In the genomic region with DNA sequence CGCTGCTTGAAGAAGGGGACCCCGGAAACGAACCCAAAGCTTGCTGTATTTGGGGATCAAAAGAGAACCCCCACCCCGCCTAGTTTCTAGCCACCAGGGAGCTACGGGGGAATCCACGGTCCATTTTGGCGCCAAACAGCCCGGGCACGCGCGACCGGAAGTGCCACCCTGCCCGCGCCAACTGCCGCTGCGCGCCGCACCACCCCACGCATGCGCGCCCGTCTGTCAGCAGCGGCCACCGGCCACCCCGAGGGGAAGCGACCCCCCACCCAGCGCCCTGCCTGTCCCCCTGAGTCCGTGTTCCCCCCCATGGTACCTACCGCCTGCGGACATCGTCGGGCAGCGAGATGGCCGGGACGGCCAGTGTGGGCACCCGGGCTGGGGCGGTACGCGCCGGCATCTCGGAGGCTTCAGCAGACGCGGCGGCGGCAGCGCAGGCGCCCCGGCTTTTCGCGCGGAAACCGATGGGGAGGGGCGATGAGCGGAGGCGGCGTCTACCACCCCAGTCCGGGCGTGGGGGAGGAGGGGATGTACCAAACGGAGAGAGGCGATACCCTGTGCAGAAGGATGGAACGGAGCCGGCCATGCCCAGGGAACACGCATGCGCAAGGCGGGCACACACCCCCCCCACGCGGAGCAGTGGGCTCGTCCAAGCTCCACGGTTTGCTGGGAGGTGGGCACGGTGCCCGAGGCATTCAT, we compare ENCODE assay signal across 8 cellular contexts. TPM values are rescaled to one million over a fixed set of nuclear protein-coding genes. Genes with fewer than 3 reads are reported as not detected.
DNase-seq lines count a peak whose midpoint lies in the region; ATAC-seq and TF ChIP-seq lines count a peak whose summit lies in the region.

DNMT1 (minus strand) TSS at position 454 of the 699 bp plus-strand sequence; CDS start at position 400, 54 bp downstream.

- intact Hi-C loops in Caco-2 (cut with micrococcal nuclease; ENCODE audit: unreplicated experiment) = loop anchor here (5.0 kb wide), 2 partner anchors 38 to 58 kb away; partner anchors contain the start of genes MRPL4 and S1PR2

- peak; percentile 67 for ATAC-seq in GM21390 (IDR thresholded peaks at IDR 0.05; ENCODE audit: unreplicated experiment)

- CTCF ChIA-PET in Caco-2 (lab: Charles Lee) = interaction anchor here (0.6 to 1.1 kb wide), 3 partner anchors 78 to 349 kb away, joined by 3 to 5 read pairs (median 3); partner anchors contain the start of genes ATG4D and TYK2

- H3K27ac Mint-ChIP-seq in Caco-2 (ENCODE audit: unreplicated experiment) (peak within 1 kb of the TSS; percentile 88), endothelial cell (ENCODE audit: unreplicated experiment) (peak within 1 kb of the TSS; percentile 93), mesothelial cell of epicardium (peak within 1 kb of the TSS; percentile 95)

- H3K9ac ChIP-seq in OCI-LY1 (ENCODE audit: low read length) = peak within 1 kb of the TSS; percentile 95

- no peaks in the 10 kb centered on the region for H3K27me3 ChIP-seq in Caco-2 (replicated peaks; ENCODE audit: control insufficient read depth, insufficient read depth, low read length)
- no peaks in the 10 kb centered on the region for H3K27me3 ChIP-seq in OCI-LY1 (ENCODE audit: insufficient read depth, low read length)

- H3K4me2 ChIP-seq in OCI-LY1 (ENCODE audit: low read length) = peak within 1 kb of the TSS; percentile 85

- POLR2A ChIA-PET in Caco-2 (lab: Charles Lee) = no interaction called here

- H2AFZ ChIP-seq in OCI-LY1 (ENCODE audit: low read length) = no peak within 1 kb of the TSS

- H3K9me3 ChIP-seq in Caco-2 (no peaks in the 10 kb centered on the region), OCI-LY1 (ENCODE audit: low read length) (no peaks in the 10 kb centered on the region)

- H3K27me3 Mint-ChIP-seq in Caco-2 (ENCODE audit: insufficient read depth, unreplicated experiment) (no peaks in the 10 kb centered on the region), endothelial cell (ENCODE audit: unreplicated experiment) (peaks cover 6% of the 10 kb centered on the region), mesothelial cell of epicardium (ENCODE audit: low read depth) (no peaks in the 10 kb centered on the region)

- H3K36me3 Mint-ChIP-seq in Caco-2 (ENCODE audit: insufficient read depth, unreplicated experiment) (peaks cover 45% of the 10 kb centered on the region), endothelial cell (ENCODE audit: low read depth, unreplicated experiment) (peaks cover 5% of the 10 kb centered on the region), mesothelial cell of epicardium (peaks cover 2% of the 10 kb centered on the region)

- peaks cover 7% of the 10 kb centered on the region for H3F3A ChIP-seq in OCI-LY1 (ENCODE audit: insufficient read depth, low read length)

- no peaks in the 10 kb centered on the region for H3K9me2 ChIP-seq in OCI-LY1 (ENCODE audit: low read depth, low read length)

- no peaks in the 10 kb centered on the region for H3K9me3 Mint-ChIP-seq in Caco-2 (ENCODE audit: unreplicated experiment)
- no peaks in the 10 kb centered on the region for H3K9me3 Mint-ChIP-seq in endothelial cell (ENCODE audit: unreplicated experiment)
- H3K9me3 Mint-ChIP-seq in mesothelial cell of epicardium = no peaks in the 10 kb centered on the region

- no peaks in the 10 kb centered on the region for H4K20me1 ChIP-seq in OCI-LY1 (ENCODE audit: insufficient read depth, low read length)

- peak within 1 kb of the TSS; percentile 91 for H3K4me3 ChIP-seq in Caco-2 (ENCODE audit: low read depth, low read length)
- peak within 1 kb of the TSS; percentile 91 for H3K4me3 ChIP-seq in OCI-LY1 (ENCODE audit: low read depth, low read length, poor library complexity, severe bottlenecking)

- no peaks in the 10 kb centered on the region for H3K4me1 ChIP-seq in Caco-2
- peaks cover 59% of the 10 kb centered on the region for H3K4me1 ChIP-seq in OCI-LY1 (ENCODE audit: insufficient read depth, low read length, severe bottlenecking)

- H3K27ac ChIP-seq in OCI-LY1 (ENCODE audit: low read depth, low read length, poor library complexity, severe bottlenecking) = peak within 1 kb of the TSS; percentile 83

- H3K4me1 Mint-ChIP-seq in Caco-2 (ENCODE audit: low read depth, unreplicated experiment) (no peaks in the 10 kb centered on the region), endothelial cell (ENCODE audit: unreplicated experiment) (peaks cover 7% of the 10 kb centered on the region), mesothelial cell of epicardium (peaks cover 8% of the 10 kb centered on the region)

- peaks cover 48% of the 10 kb centered on the region for H3K79me2 ChIP-seq in OCI-LY1 (ENCODE audit: insufficient read depth, low read length)

- peak; percentile 97 to 98 for DNase-seq in Caco-2
- peak; percentile 98 for DNase-seq in HuH-7 (ENCODE audit: low spot score)
- peak; percentile 95 for DNase-seq in activated CD8-positive, alpha-beta memory T cell treated with anti-CD3 and anti-CD28 coated beads, Interleukin-2, amount 50 U/mL, for 4 hours
- DNase-seq in endothelial cell (ENCODE audit: low spot score) = peak; percentile 97
- DNase-seq in mesothelial cell of epicardium (ENCODE audit: low spot score in 2 of 2, unreplicated experiment in 2 of 2) = peak; percentile 96 to 97
- DNase-seq in stimulated activated CD8-positive, alpha-beta memory T cell treated with anti-CD3 and anti-CD28 coated beads, Interleukin-15, amount 100 ng/mL, for 4 hours (ENCODE audit: low read depth in 2 of 2) = peak; percentile 91 to 96

- BruUV-seq in Caco-2 (replicated peaks; lab: Mats Ljungman, UMichigan) = TSS peak; percentile 47

- H3K4me3 Mint-ChIP-seq in Caco-2 (ENCODE audit: unreplicated experiment) (peak within 1 kb of the TSS; percentile 96), endothelial cell (ENCODE audit: unreplicated experiment) (peak within 1 kb of the TSS; percentile 99), mesothelial cell of epicardium (peak within 1 kb of the TSS; percentile 91)

- H3K36me3 ChIP-seq in Caco-2 (ENCODE audit: control insufficient read depth, insufficient read depth, low read length) (no peaks in the 10 kb centered on the region), OCI-LY1 (ENCODE audit: insufficient read depth, low read length) (peaks cover 42% of the 10 kb centered on the region)

- TF ChIP-seq CTCF in Caco-2 (IDR thresholded peaks at IDR 0.05; ENCODE audit: insufficient read depth in 1 of 2, low read depth in 1 of 2, low read length in 1 of 2, severe bottlenecking in 1 of 2, unreplicated experiment in 1 of 2) (no peak), OCI-LY1 (IDR thresholded peaks at IDR 0.05; ENCODE audit: low read length) (no peak), endothelial cell (IDR thresholded peaks at IDR 0.05; ENCODE audit: unreplicated experiment) (no peak), mesothelial cell of epicardium (IDR thresholded peaks at IDR 0.05; ENCODE audit: unreplicated experiment) (no peak)

RNA-seq across cellular contexts. Expression of gene DNMT1, which starts in this region (rescaled TPM):
- total RNA-seq in Caco-2 (2022) (144 and 171 TPM in 2 replicates), endothelial cell (ENCODE audit: unreplicated experiment) (119 TPM), mesothelial cell of epicardium (110 to 115 TPM (median 112 TPM) in 3 replicates)

Comparison
In these comparisons a context has a peak if more than half of its experiments do, and no peak if none do; other contexts are left out.
1. Peak in every context shown above with its lines: DNase-seq, ATAC-seq, H3K4me3 ChIP-seq and H3K27ac ChIP-seq.